Comparison of ENCODE assay signal across 8 cellular contexts in the genomic region with DNA sequence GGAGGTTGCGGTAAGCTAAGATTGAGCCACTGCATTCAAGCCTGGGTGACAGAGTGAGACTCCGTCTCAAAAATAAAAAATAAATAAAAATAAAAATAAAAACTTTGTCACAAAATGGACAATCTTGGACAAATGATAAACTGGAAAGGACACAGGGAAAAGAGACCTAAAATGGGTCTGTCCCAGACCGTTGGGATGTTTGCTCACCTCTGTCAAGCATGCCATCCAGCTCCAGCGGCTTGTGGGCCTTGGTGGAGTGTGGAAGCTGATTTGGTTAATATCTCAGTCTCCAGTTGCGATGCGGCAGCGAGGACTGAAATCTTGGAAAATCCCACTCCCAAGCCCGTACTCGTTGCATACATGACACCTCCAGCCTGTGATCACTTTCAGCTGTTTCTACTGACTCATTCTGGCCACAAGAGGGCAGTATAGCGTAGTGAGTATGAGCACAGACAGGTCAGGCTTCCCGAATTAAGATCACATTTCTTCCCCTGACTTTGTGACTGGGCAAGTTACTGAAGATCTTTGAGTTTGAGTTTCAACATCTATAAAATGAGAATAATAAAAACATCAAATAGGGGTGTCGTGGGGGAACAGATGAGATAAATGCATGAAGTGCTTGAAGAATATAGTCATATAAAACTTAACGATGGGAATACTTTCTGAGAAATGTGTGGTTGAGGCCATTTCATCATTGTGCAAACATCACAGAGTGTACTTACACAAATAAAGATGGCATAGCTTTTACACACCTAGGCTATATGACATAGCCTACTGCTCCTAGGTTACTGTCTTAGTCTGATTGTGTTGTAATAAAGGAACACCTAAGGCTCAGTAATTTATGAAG. TPM values are rescaled to one million over a fixed set of nuclear protein-coding genes. Genes with fewer than 3 reads are reported as not detected.
DNase-seq lines count a peak whose midpoint lies in the region; ATAC-seq, FAIRE-seq and TF ChIP-seq lines count a peak whose summit lies in the region.

No MANE protein-coding gene starts in this region.

- in situ Hi-C loops in HepG2 (cut with HindIII; ENCODE audit: extremely low pct_ligation_motif_present, low pct_unique_long_range_greater_than_20kb), result loop anchor here (5.0 kb wide), 1 partner anchor 54 kb away; no protein-coding TSS in a partner anchor

- CTCF ChIA-PET in HepG2 (lab: Yijun Ruan, JAX; ENCODE audit: low intra/inter-chr PET ratio, low total read pairs), result interaction anchor here (0.8 to 3.2 kb wide), 2 partner anchors 50 to 52 kb away, joined by 3 to 43 read pairs; no protein-coding TSS in a partner anchor

- intact Hi-C loops in colonic mucosa (cut with DNase I) (loop anchor here (2.0 kb wide), 1 partner anchor 51 kb away; no protein-coding TSS in a partner anchor), HepG2 (cut with micrococcal nuclease; ENCODE audit: unreplicated experiment) (loop anchor here (1.0 to 5.0 kb wide), 2 partner anchors 50 to 544 kb away; no protein-coding TSS in a partner anchor)

- H2AFZ ChIP-seq in HepG2 (ENCODE audit: low read length), result no peak overlapping the region

- 10% methylated on average over 12 of the region's 13 CpGs for WGBS in HepG2 (ENCODE audit: low lambda C conversion rate)

- TF ChIP-seq POLR2A in HepG2 (IDR thresholded peaks at IDR 0.05; ENCODE audit: insufficient read depth in 1 of 2, low read depth in 2 of 2, low read length in 2 of 2), result no peak

- H3K9ac ChIP-seq in colonic mucosa (ENCODE audit: low read depth in 2 of 2, low read length in 2 of 2) (peak overlapping the region in 1 of 2 donors; percentile 34), HepG2 (ENCODE audit: insufficient read depth, low read depth, low read length) (no peak overlapping the region)

- no peaks in the 10 kb centered on the region for H3K36me3 ChIP-seq in colonic mucosa
- no peaks in the 10 kb centered on the region for H3K36me3 ChIP-seq in HepG2 (replicated peaks in 1 of 2; ENCODE audit: control insufficient read depth in 1 of 2, insufficient read depth in 2 of 2, low read length in 2 of 2)

- H3K4me3 ChIP-seq in colonic mucosa (no peak overlapping the region), HepG2 (replicated peaks in 1 of 3; ENCODE audit: insufficient read depth in 1 of 3, low read depth in 2 of 3, low read length in 3 of 3) (no peak overlapping the region)

- DNase-seq in AG20443 (ENCODE audit: low spot score), result peak; percentile 86
- DNase-seq in NCI-H460 (ENCODE audit: extremely low read depth, low read depth), result peak; percentile 77
- peak; percentile 70 for DNase-seq in activated CD4-positive, alpha-beta T cell treated with anti-CD3 and anti-CD28 coated beads for 48 hours
- peak; percentile 90 for DNase-seq in colonic mucosa
- peak; percentile 80 for DNase-seq in HepG2 (ENCODE audit: low spot score)
- DNase-seq in stimulated activated CD4-positive, alpha-beta T cell treated with anti-CD3 and anti-CD28 coated beads, TNF-alpha, amount 100 ng/mL, for 4 hours (ENCODE audit: low read depth in 3 of 3), result peak in 2 of 3 experiments; percentile 12 to 26

- H3K27me3 ChIP-seq in colonic mucosa (no peaks in the 10 kb centered on the region), HepG2 (ENCODE audit: control insufficient read depth in 1 of 2, insufficient read depth in 2 of 2, low read length in 2 of 2) (no peaks in the 10 kb centered on the region; a peak in 2 of 5 replicates)

- no TSS peak for BruUV-seq in HepG2 (replicated peaks; lab: Mats Ljungman, UMichigan)

- H3K79me2 ChIP-seq in HepG2 (ENCODE audit: insufficient read depth, low read length), result no peaks in the 10 kb centered on the region

- TF ChIP-seq CTCF in colonic mucosa (IDR thresholded peaks at IDR 0.05) (peak; percentile 76), HepG2 (CRISPR knock-in tag; IDR thresholded peaks at IDR 0.05) (peak; percentile 90)

- H3K4me2 ChIP-seq in HepG2 (ENCODE audit: low read depth, low read length), result no peak overlapping the region

- no peaks in the 10 kb centered on the region for H4K20me1 ChIP-seq in HepG2 (ENCODE audit: insufficient read depth, low read length)

- H3K27ac ChIP-seq in colonic mucosa (peak overlapping the region; percentile 77), HepG2 (ENCODE audit: extremely low read length, insufficient read depth, low read length) (no peak overlapping the region)

- no peak for TF ChIP-seq EP300 in HepG2 (IDR thresholded peaks at IDR 0.05; ENCODE audit: low read depth in 2 of 2, low read length in 2 of 2)
- TF ChIP-seq EP300 in HepG2 (CRISPR knock-in tag; IDR thresholded peaks at IDR 0.05; ENCODE audit: borderline replicate concordance), result no peak

- ATAC-seq in GM19023 (IDR thresholded peaks at IDR 0.05; ENCODE audit: unreplicated experiment) (peak; percentile 77), HG03354 (IDR thresholded peaks at IDR 0.05; ENCODE audit: poor library complexity, severe bottlenecking, unreplicated experiment) (peak; percentile 91), HepG2 (peak; percentile 98)

- H3K4me1 ChIP-seq in colonic mucosa, result no peaks in the 10 kb centered on the region
- H3K4me1 ChIP-seq in HepG2 (ENCODE audit: insufficient read depth, low read length), result no peaks in the 10 kb centered on the region

- peak; percentile 52 for TF ChIP-seq RAD21 in HepG2 (CRISPR knock-in tag; IDR thresholded peaks at IDR 0.05)

- H3K9me3 ChIP-seq in colonic mucosa (no peaks in the 10 kb centered on the region), HepG2 (ENCODE audit: low read length) (no peaks in the 10 kb centered on the region)

- FAIRE-seq in HepG2 (lab: Jason Lieb, UNC), result peak; percentile 86

- POLR2A ChIA-PET in HepG2 (lab: Yijun Ruan, JAX), result no interaction called here

TF ChIP-seq in HepG2, 621 proteins besides CTCF, POLR2A, EP300 and RAD21 (continues in another document):
- TF ChIP-seq CEBPG (CRISPR knock-in tag; IDR thresholded peaks at IDR 0.05), result 0 out of 2 replicates have a peak, but pooled peaks have one; percentile 17
- TF ChIP-seq ZNF777 (CRISPR knock-in tag; IDR thresholded peaks at IDR 0.05), result no peak
- peak; percentile 62 for TF ChIP-seq TEAD3 (CRISPR knock-in tag; optimal IDR thresholded peaks at IDR 0.05; ENCODE audit: borderline replicate concordance)
- TF ChIP-seq NR2C2 (CRISPR knock-in tag; IDR thresholded peaks at IDR 0.05; ENCODE audit: borderline replicate concordance), result no peak
- TF ChIP-seq ZNF264 (CRISPR knock-in tag; IDR thresholded peaks at IDR 0.05), result no peak

RNA-seq across cellular contexts. Expression of a gene that starts 19.6 kb away (rescaled TPM):
- not detected in 2 replicates for total RNA-seq in NCI-H460 (2014; rRNA removed; shearing (Covaris generic))
- polyA plus RNA-seq in NCI-H460 (2014; cell fraction: nucleus; rRNA removed), result not detected in 2 replicates
- under 1 TPM; 0.56 to 0.72 TPM for total RNA-seq in colonic mucosa
- not detected in 2 replicates for total RNA-seq in HepG2 (2016; rRNA removed; fragmentation: Illumina TruSeq; extraction: Trizol)
- not detected in 2 replicates for total RNA-seq in HepG2 (2016; cell fraction: cytosol; rRNA removed; fragmentation: Illumina TruSeq; extraction: Trizol; ENCODE audit: low read depth)
- not detected in 2 replicates for total RNA-seq in HepG2 (2016; cell fraction: insoluble cytoplasmic fraction; rRNA removed; fragmentation: Illumina TruSeq; extraction: Trizol)
- not detected in 2 replicates for total RNA-seq in HepG2 (2016; cell fraction: membrane; rRNA removed; fragmentation: Illumina TruSeq; extraction: Trizol)
- not detected in 2 replicates for total RNA-seq in HepG2 (2016; cell fraction: nucleus; rRNA removed; fragmentation: Illumina TruSeq; extraction: Trizol)
- not detected in 2 replicates for polyA plus RNA-seq in HepG2 (2011; rRNA removed)
- 0.01 TPM in 1 of 2 replicates, not detected in the other for polyA plus RNA-seq in HepG2 (2011; cell fraction: cytosol; rRNA removed)
- not detected in 2 replicates for polyA plus RNA-seq in HepG2 (2011; cell fraction: nucleus; rRNA removed)
- polyA plus RNA-seq in HepG2 (2012), result not detected in 2 replicates
- polyA plus RNA-seq in HepG2 (2016; cell fraction: cytosol; fragmentation: Illumina TruSeq; extraction: Trizol; ENCODE audit: low read depth), result not detected in 2 replicates
- polyA plus RNA-seq in HepG2 (2016; cell fraction: insoluble cytoplasmic fraction; fragmentation: Illumina TruSeq; extraction: Trizol; ENCODE audit: low read depth), result not detected in 2 replicates
- not detected in 2 replicates for polyA plus RNA-seq in HepG2 (2016; cell fraction: membrane; fragmentation: Illumina TruSeq; extraction: Trizol; ENCODE audit: low read depth)
- not detected in 2 replicates for polyA plus RNA-seq in HepG2 (2016; cell fraction: nucleus; fragmentation: Illumina TruSeq; extraction: Trizol; ENCODE audit: insufficient read depth, low read depth)
- polyA minus RNA-seq in HepG2 (2011; rRNA and poly(A)+ RNA removed; ENCODE audit: low replicate concordance), result not detected in 2 replicates
- not detected in 2 replicates for polyA minus RNA-seq in HepG2 (2011; cell fraction: cytosol; rRNA and poly(A)+ RNA removed)
- polyA minus RNA-seq in HepG2 (2011; cell fraction: nucleus; rRNA and poly(A)+ RNA removed), result not detected in 2 replicates

RNA-seq across cellular contexts. Expression of a gene that starts 41.3 kb away (rescaled TPM):
- total RNA-seq in NCI-H460 (2014; rRNA removed; shearing (Covaris generic)), result 2,368 and 2,571 TPM in 2 replicates
- polyA plus RNA-seq in NCI-H460 (2014; cell fraction: nucleus; rRNA removed), result 1,238 and 1,350 TPM in 2 replicates
- 1,000 to 10,000 TPM in 1 of 2 donors, 100 to 1,000 TPM in 1; 896 to 1,381 TPM for total RNA-seq in colonic mucosa
- total RNA-seq in HepG2 (2016; rRNA removed; fragmentation: Illumina TruSeq; extraction: Trizol), result 1,683 and 1,960 TPM in 2 replicates
- 4,234 and 4,880 TPM in 2 replicates for total RNA-seq in HepG2 (2016; cell fraction: cytosol; rRNA removed; fragmentation: Illumina TruSeq; extraction: Trizol; ENCODE audit: low read depth)
- 1,681 and 2,033 TPM in 2 replicates for total RNA-seq in HepG2 (2016; cell fraction: insoluble cytoplasmic fraction; rRNA removed; fragmentation: Illumina TruSeq; extraction: Trizol)
- total RNA-seq in HepG2 (2016; cell fraction: membrane; rRNA removed; fragmentation: Illumina TruSeq; extraction: Trizol), result 4,469 and 4,736 TPM in 2 replicates
- 671 and 721 TPM in 2 replicates for total RNA-seq in HepG2 (2016; cell fraction: nucleus; rRNA removed; fragmentation: Illumina TruSeq; extraction: Trizol)
- 2,662 and 3,226 TPM in 2 replicates for polyA plus RNA-seq in HepG2 (2011; rRNA removed)
- polyA plus RNA-seq in HepG2 (2011; cell fraction: cytosol; rRNA removed), result 2,617 and 3,480 TPM in 2 replicates
- 707 and 717 TPM in 2 replicates for polyA plus RNA-seq in HepG2 (2011; cell fraction: nucleus; rRNA removed)
- 1,399 and 1,552 TPM in 2 replicates for polyA plus RNA-seq in HepG2 (2012)
- polyA plus RNA-seq in HepG2 (2016; cell fraction: cytosol; fragmentation: Illumina TruSeq; extraction: Trizol; ENCODE audit: low read depth), result 5,088 and 5,753 TPM in 2 replicates
- polyA plus RNA-seq in HepG2 (2016; cell fraction: insoluble cytoplasmic fraction; fragmentation: Illumina TruSeq; extraction: Trizol; ENCODE audit: low read depth), result 1,997 and 2,058 TPM in 2 replicates
- polyA plus RNA-seq in HepG2 (2016; cell fraction: membrane; fragmentation: Illumina TruSeq; extraction: Trizol; ENCODE audit: low read depth), result 4,231 and 4,512 TPM in 2 replicates
- 1,039 and 1,069 TPM in 2 replicates for polyA plus RNA-seq in HepG2 (2016; cell fraction: nucleus; fragmentation: Illumina TruSeq; extraction: Trizol; ENCODE audit: insufficient read depth, low read depth)
- 1,437 and 2,324 TPM in 2 replicates for polyA minus RNA-seq in HepG2 (2011; rRNA and poly(A)+ RNA removed; ENCODE audit: low replicate concordance)
- polyA minus RNA-seq in HepG2 (2011; cell fraction: cytosol; rRNA and poly(A)+ RNA removed), result 460 and 463 TPM in 2 replicates
- polyA minus RNA-seq in HepG2 (2011; cell fraction: nucleus; rRNA and poly(A)+ RNA removed), result 336 and 408 TPM in 2 replicates

Comparison
In these comparisons a context has a peak if more than half of its experiments do, and no peak if none do; other contexts are left out.
1. DNase-seq: peak in every context shown above with its lines; median percentile 90 in colonic mucosa; 86 in AG20443; 80 in HepG2; 77 in NCI-H460; 70 in activated CD4-positive, alpha-beta T cell treated with anti-CD3 and anti-CD28 coated beads for 48 hours; 19 in stimulated activated CD4-positive, alpha-beta T cell treated with anti-CD3 and anti-CD28 coated beads, TNF-alpha, amount 100 ng/mL, for 4 hours.